ENCODE assay signal across 8 cellular contexts in genomic region chr20:3766832-3767433, GRCh38. TPM values are rescaled to one million over a fixed set of nuclear protein-coding genes. Genes with fewer than 3 reads are reported as not detected.
DNase-seq lines count a peak whose midpoint lies in the region; ATAC-seq and TF ChIP-seq lines count a peak whose summit lies in the region.

No MANE protein-coding gene starts in this region.

- H3K27me3 Mint-ChIP-seq in activated T-helper 17 cell treated with anti-CD3 and anti-CD28 coated beads, Interleukin-2, amount 50 U/mL, for 72 hours: no peaks in the 10 kb centered on the region
- no peaks in the 10 kb centered on the region for H3K27me3 Mint-ChIP-seq in stimulated activated naive B cell treated with anti-CD40 and anti-IgM and Interleukin-4, amounts not matched to agents 10 μg/mL and 1 μg/mL and 100 μg/mL, for 72 hours

- H3K4me3 Mint-ChIP-seq in activated T-helper 17 cell treated with anti-CD3 and anti-CD28 coated beads, Interleukin-2, amount 50 U/mL, for 72 hours: peak overlapping the region; percentile 89
- peak overlapping the region; percentile 89 to 94 for H3K4me3 Mint-ChIP-seq in stimulated activated naive B cell treated with anti-CD40 and anti-IgM and Interleukin-4, amounts not matched to agents 10 μg/mL and 1 μg/mL and 100 μg/mL, for 72 hours

- no peaks in the 10 kb centered on the region for H3K9me3 Mint-ChIP-seq in activated T-helper 17 cell treated with anti-CD3 and anti-CD28 coated beads, Interleukin-2, amount 50 U/mL, for 72 hours
- no peaks in the 10 kb centered on the region for H3K9me3 Mint-ChIP-seq in stimulated activated naive B cell treated with anti-CD40 and anti-IgM and Interleukin-4, amounts not matched to agents 10 μg/mL and 1 μg/mL and 100 μg/mL, for 72 hours

- no peaks in the 10 kb centered on the region for H3K4me1 ChIP-seq in cardiac muscle cell (ENCODE audit: low read depth)

- H3K27me3 ChIP-seq in cardiac muscle cell: no peaks in the 10 kb centered on the region

- ATAC-seq in Right ventricle myocardium superior (ENCODE audit: poor library complexity) (no peak), GM21825 (IDR thresholded peaks at IDR 0.05; ENCODE audit: unreplicated experiment) (no peak)
- no peak for ATAC-seq in activated T-helper 17 cell treated with anti-CD3 and anti-CD28 coated beads, Interleukin-2, amount 50 U/mL, for 72 hours (replicated peaks)
- no peak for ATAC-seq in stimulated activated naive B cell treated with anti-CD40 and anti-IgM and Interleukin-4, amounts not matched to agents 10 μg/mL and 1 μg/mL and 100 μg/mL, for 72 hours (replicated peaks)

- H3K27ac Mint-ChIP-seq in activated T-helper 17 cell treated with anti-CD3 and anti-CD28 coated beads, Interleukin-2, amount 50 U/mL, for 72 hours: peak overlapping the region; percentile 83
- H3K27ac Mint-ChIP-seq in stimulated activated naive B cell treated with anti-CD40 and anti-IgM and Interleukin-4, amounts not matched to agents 10 μg/mL and 1 μg/mL and 100 μg/mL, for 72 hours: peak overlapping the region; percentile 90

- no peak overlapping the region for H3K27ac ChIP-seq in cardiac muscle cell

- intact Hi-C loops in Right ventricle myocardium superior (cut with DNase I): no loop called here

- H3K36me3 Mint-ChIP-seq in activated T-helper 17 cell treated with anti-CD3 and anti-CD28 coated beads, Interleukin-2, amount 50 U/mL, for 72 hours (ENCODE audit: low read depth): peaks cover 2% of the 10 kb centered on the region
- H3K36me3 Mint-ChIP-seq in stimulated activated naive B cell treated with anti-CD40 and anti-IgM and Interleukin-4, amounts not matched to agents 10 μg/mL and 1 μg/mL and 100 μg/mL, for 72 hours: peaks cover 2 to 3% of the 10 kb centered on the region in 2 donors

- H3K4me1 Mint-ChIP-seq in activated T-helper 17 cell treated with anti-CD3 and anti-CD28 coated beads, Interleukin-2, amount 50 U/mL, for 72 hours: peaks cover 12% of the 10 kb centered on the region
- H3K4me1 Mint-ChIP-seq in stimulated activated naive B cell treated with anti-CD40 and anti-IgM and Interleukin-4, amounts not matched to agents 10 μg/mL and 1 μg/mL and 100 μg/mL, for 72 hours: peaks cover 38 to 50% of the 10 kb centered on the region in 2 donors

- H3K9me3 ChIP-seq in cardiac muscle cell (ENCODE audit: low read depth): no peaks in the 10 kb centered on the region

- H3K4me3 ChIP-seq in cardiac muscle cell (peak overlapping the region; percentile 68), iPS-11a (ENCODE audit: low read depth, low read length) (peak overlapping the region; percentile 83)

- TF ChIP-seq CTCF in cardiac muscle cell (IDR thresholded peaks at IDR 0.05; ENCODE audit: low read depth, low read length): no peak

- DNase-seq in cardiac muscle cell (ENCODE audit: low read depth in 1 of 2, low spot score in 1 of 2) (peak in 1 of 2 donors; percentile 17), Right ventricle myocardium superior (no peak), HPDE6-E6E7 (ENCODE audit: extremely low spot score) (no peak), NCI-H2107 (lab: John Stamatoyannopoulos, UW) (no peak)
- DNase-seq in stimulated activated naive B cell treated with anti-CD40 and anti-IgM and Interleukin-4, amounts not matched to agents 10 μg/mL and 1 μg/mL and 100 μg/mL, for 72 hours: no peak

- no peaks in the 10 kb centered on the region for H3K36me3 ChIP-seq in cardiac muscle cell

RNA-seq across cellular contexts. Expression of gene ADISSP, which starts 0.6 kb away (rescaled TPM):
- total RNA-seq in cardiac muscle cell (22.5 and 24.1 TPM in 2 replicates), Right ventricle myocardium superior (11.3 TPM)
- polyA plus RNA-seq in cardiac muscle cell: 38.5 and 45.3 TPM in 2 replicates
- 10 to 100 TPM; 40.7 to 66.0 TPM for total RNA-seq in activated T-helper 17 cell treated with anti-CD3 and anti-CD28 coated beads, Interleukin-2, amount 50 U/mL, for 72 hours

RNA-seq across cellular contexts. Expression of gene SPEF1, which starts 14.3 kb away (rescaled TPM):
- total RNA-seq in cardiac muscle cell (0.95 and 1.6 TPM in 2 replicates), Right ventricle myocardium superior (0.32 TPM)
- polyA plus RNA-seq in cardiac muscle cell: 0.61 and 1.2 TPM in 2 replicates
- under 1 TPM; 0.24 TPM for total RNA-seq in activated T-helper 17 cell treated with anti-CD3 and anti-CD28 coated beads, Interleukin-2, amount 50 U/mL, for 72 hours

RNA-seq across cellular contexts. Expression of gene CENPB, which starts 19.6 kb away (rescaled TPM):
- total RNA-seq in cardiac muscle cell (45.0 and 47.6 TPM in 2 replicates), Right ventricle myocardium superior (68.3 TPM)
- 10.5 and 12.5 TPM in 2 replicates for polyA plus RNA-seq in cardiac muscle cell
- total RNA-seq in activated T-helper 17 cell treated with anti-CD3 and anti-CD28 coated beads, Interleukin-2, amount 50 U/mL, for 72 hours: 10 to 100 TPM; 42.3 to 82.1 TPM

RNA-seq across cellular contexts. Expression of gene CDC25B, which starts 29.2 kb away (rescaled TPM):
- total RNA-seq in cardiac muscle cell: 16.9 and 59.9 TPM in 2 replicates
- polyA plus RNA-seq in cardiac muscle cell: 9.7 and 31.7 TPM in 2 replicates
- total RNA-seq in Right ventricle myocardium superior: 5.7 TPM
- 100 to 1,000 TPM in 1 of 2 donors, 10 to 100 TPM in 1; 86.7 to 117 TPM for total RNA-seq in activated T-helper 17 cell treated with anti-CD3 and anti-CD28 coated beads, Interleukin-2, amount 50 U/mL, for 72 hours

RNA-seq across cellular contexts. Expression of gene HSPA12B, which starts 34.4 kb away (rescaled TPM):
- 0.18 and 0.92 TPM in 2 replicates for total RNA-seq in cardiac muscle cell
- polyA plus RNA-seq in cardiac muscle cell: 1.2 TPM in 1 of 2 replicates, not detected in the other
- total RNA-seq in Right ventricle myocardium superior: 16.6 TPM
- not detected for total RNA-seq in activated T-helper 17 cell treated with anti-CD3 and anti-CD28 coated beads, Interleukin-2, amount 50 U/mL, for 72 hours
